16 cellular contexts compared by ENCODE assay signal in genomic region chr1:167618789-167619188, GRCh38. TPM values are rescaled to one million over a fixed set of nuclear protein-coding genes. Genes with fewer than 3 reads are reported as not detected.
DNase-seq lines count a peak whose midpoint lies in the region; ATAC-seq and TF ChIP-seq lines count a peak whose summit lies in the region.
"Had no signal": no experiment of that assay in that cellular context is flagged by ENCODE, and none has a peak within 500 bp of the region (broad histone marks: within the 10 kb centered on the region; RNA-seq: fewer than 3 reads in every experiment).

No MANE protein-coding gene starts in this region.

- H3K4me3 ChIP-seq in HL-60 (replicated peaks; ENCODE audit: insufficient read depth, low read length) = no peak overlapping the region
- no peak overlapping the region for H3K4me3 ChIP-seq in left lung
- no peak overlapping the region for H3K4me3 ChIP-seq in ascending aorta
- H3K4me3 ChIP-seq: gastroesophageal sphincter had no signal

- H3K9me3 Mint-ChIP-seq in activated CD8-positive, alpha-beta memory T cell treated with anti-CD3 and anti-CD28 coated beads, Interleukin-2, amount 10 ng/mL, durations not matched to agents 7 days and 5 days (ENCODE audit: low read depth) = no peaks in the 10 kb centered on the region
- peaks cover 0 to 4% of the 10 kb centered on the region in 2 donors for H3K9me3 Mint-ChIP-seq in activated naive CD4-positive, alpha-beta T cell treated with anti-CD3 and anti-CD28 coated beads, Interleukin-2, amount 50 U/mL, for 72 hours
- peaks cover 23% of the 10 kb centered on the region for H3K9me3 Mint-ChIP-seq in nephron progenitor cell

- no peaks in the 10 kb centered on the region for H3K9me3 ChIP-seq in left lung
- no peaks in the 10 kb centered on the region for H3K9me3 ChIP-seq in ascending aorta

- CTCF ChIA-PET in activated CD8-positive, alpha-beta memory T cell treated with anti-CD3 and anti-CD28 coated beads, Interleukin-2, amount 10 ng/mL, durations not matched to agents 7 days and 5 days (lab: Charles Lee) = interaction anchor here (2.7 to 5.4 kb wide), 2 partner anchors 11 to 18 kb away, joined by 14 to 46 read pairs; partner anchors contain the start of gene RCSD1

- TF ChIP-seq CTCF in HL-60 (IDR thresholded peaks at IDR 0.05; ENCODE audit: insufficient read depth, low read length) = no peak
- TF ChIP-seq CTCF in nephron progenitor cell (IDR thresholded peaks at IDR 0.05) = no peak
- no peak for TF ChIP-seq CTCF in left lung (IDR thresholded peaks at IDR 0.05)
- TF ChIP-seq CTCF in ascending aorta (IDR thresholded peaks at IDR 0.05) = no peak

- peaks cover 9 to 34% of the 10 kb centered on the region in 2 donors for H3K4me1 ChIP-seq in left lung
- peaks cover 0 to 2% of the 10 kb centered on the region in 2 donors for H3K4me1 ChIP-seq in ascending aorta

- H3K36me3 ChIP-seq in left lung (no peaks in the 10 kb centered on the region), ascending aorta (no peaks in the 10 kb centered on the region)
- H3K36me3 ChIP-seq: gastroesophageal sphincter had no signal

- ATAC-seq in activated CD8-positive, alpha-beta memory T cell treated with anti-CD3 and anti-CD28 coated beads, Interleukin-2, amount 10 ng/mL, durations not matched to agents 7 days and 5 days = no peak
- no peak for ATAC-seq in activated naive CD4-positive, alpha-beta T cell treated with anti-CD3 and anti-CD28 coated beads, Interleukin-2, amount 50 U/mL, for 72 hours
- no peak for ATAC-seq in left lung
- ATAC-seq: gastroesophageal sphincter had no signal

- H3K36me3 Mint-ChIP-seq in activated CD8-positive, alpha-beta memory T cell treated with anti-CD3 and anti-CD28 coated beads, Interleukin-2, amount 10 ng/mL, durations not matched to agents 7 days and 5 days = peaks cover 21% of the 10 kb centered on the region
- H3K36me3 Mint-ChIP-seq in activated naive CD4-positive, alpha-beta T cell treated with anti-CD3 and anti-CD28 coated beads, Interleukin-2, amount 50 U/mL, for 72 hours = peaks cover 4 to 19% of the 10 kb centered on the region in 2 donors
- H3K36me3 Mint-ChIP-seq in nephron progenitor cell (ENCODE audit: low read depth) = peaks cover 10% of the 10 kb centered on the region

- intact Hi-C loops in left lung (cut with DNase I) (no loop called here), ascending aorta (cut with DNase I) (no loop called here)

- H3K27ac Mint-ChIP-seq in activated CD8-positive, alpha-beta memory T cell treated with anti-CD3 and anti-CD28 coated beads, Interleukin-2, amount 10 ng/mL, durations not matched to agents 7 days and 5 days = peak overlapping the region; percentile 89
- peak overlapping the region; percentile 25 to 66 for H3K27ac Mint-ChIP-seq in activated naive CD4-positive, alpha-beta T cell treated with anti-CD3 and anti-CD28 coated beads, Interleukin-2, amount 50 U/mL, for 72 hours
- peak overlapping the region; percentile 9 for H3K27ac Mint-ChIP-seq in nephron progenitor cell

- peaks cover 48% of the 10 kb centered on the region for H3K4me1 Mint-ChIP-seq in activated CD8-positive, alpha-beta memory T cell treated with anti-CD3 and anti-CD28 coated beads, Interleukin-2, amount 10 ng/mL, durations not matched to agents 7 days and 5 days
- H3K4me1 Mint-ChIP-seq in nephron progenitor cell = peaks cover 52% of the 10 kb centered on the region

- H3K27ac ChIP-seq in HL-60 (replicated peaks) = peak overlapping the region; percentile 76
- H3K27ac ChIP-seq in left lung = peak overlapping the region in 1 of 2 donors; percentile 90
- H3K27ac ChIP-seq in ascending aorta = no peak overlapping the region

- no peak overlapping the region for H3K4me3 Mint-ChIP-seq in activated CD8-positive, alpha-beta memory T cell treated with anti-CD3 and anti-CD28 coated beads, Interleukin-2, amount 10 ng/mL, durations not matched to agents 7 days and 5 days
- peak overlapping the region; percentile 6 for H3K4me3 Mint-ChIP-seq in nephron progenitor cell

- H3K27me3 Mint-ChIP-seq in activated CD8-positive, alpha-beta memory T cell treated with anti-CD3 and anti-CD28 coated beads, Interleukin-2, amount 10 ng/mL, durations not matched to agents 7 days and 5 days = no peaks in the 10 kb centered on the region
- H3K27me3 Mint-ChIP-seq in nephron progenitor cell (ENCODE audit: low read depth, poor library complexity) = no peaks in the 10 kb centered on the region

- DNase-seq in activated CD8-positive, alpha-beta memory T cell treated with anti-CD3 and anti-CD28 coated beads, Interleukin-2, amount 10 ng/mL, durations not matched to agents 7 days and 5 days = no peak
- no peak for DNase-seq in activated CD8-positive, alpha-beta memory T cell treated with anti-CD3 and anti-CD28 coated beads for 24 hours
- DNase-seq in HL-60 (ENCODE audit: low read depth in 1 of 2, low spot score in 1 of 2) = no peak
- no peak for DNase-seq in activated naive CD4-positive, alpha-beta T cell treated with anti-CD3 and anti-CD28 coated beads, Interleukin-2, amount 50 U/mL, for 72 hours (ENCODE audit: low spot score in 2 of 2)
- no peak for DNase-seq in nephron progenitor cell
- no peak for DNase-seq in NCI-H446 treated with DMSO at 0.1 percent for 48 hours (lab: John Stamatoyannopoulos, UW)
- DNase-seq in left lung = no peak
- DNase-seq in ascending aorta (ENCODE audit: low spot score in 2 of 2) = no peak
- DNase-seq: activated CD4-positive, alpha-beta T cell treated with anti-CD3 and anti-CD28 coated beads for 4 hours; GOT3; mesenchymal stem cell; NCI-H1436; occipital lobe; stimulated activated naive CD4-positive, alpha-beta T cell treated with Interleukin-2 at 50 U/mL for 16 hours had no signal

- H3K27me3 ChIP-seq in HL-60 (ENCODE audit: insufficient read depth, poor library complexity, severe bottlenecking) (no peaks in the 10 kb centered on the region), left lung (no peaks in the 10 kb centered on the region), ascending aorta (no peaks in the 10 kb centered on the region)
- H3K27me3 ChIP-seq: gastroesophageal sphincter had no signal

RNA-seq across cellular contexts. Expression of gene RCSD1, which starts 11.2 kb away (rescaled TPM):
- 100 to 1,000 TPM; 121 to 129 TPM for total RNA-seq in activated CD8-positive, alpha-beta memory T cell treated with anti-CD3 and anti-CD28 coated beads, Interleukin-2, amount 10 ng/mL, durations not matched to agents 7 days and 5 days
- total RNA-seq in activated naive CD4-positive, alpha-beta T cell treated with anti-CD3 and anti-CD28 coated beads, Interleukin-2, amount 50 U/mL, for 72 hours = 10 to 100 TPM; 28.2 to 65.6 TPM
- total RNA-seq in left lung (10 to 100 TPM; 12.2 to 21.5 TPM), ascending aorta (36.8 TPM)
- total RNA-seq: NCI-H460 had no signal

Comparison
In these comparisons a context has a peak if more than half of its experiments do, and no peak if none do; other contexts are left out.
1. H3K27ac Mint-ChIP-seq: peak in every context shown above with its lines; median percentile 89 in activated CD8-positive, alpha-beta memory T cell treated with anti-CD3 and anti-CD28 coated beads, Interleukin-2, amount 10 ng/mL, durations not matched to agents 7 days and 5 days; 46 in activated naive CD4-positive, alpha-beta T cell treated with anti-CD3 and anti-CD28 coated beads, Interleukin-2, amount 50 U/mL, for 72 hours; 9 in nephron progenitor cell.